9 cellular contexts compared by ENCODE assay signal in the genomic region with DNA sequence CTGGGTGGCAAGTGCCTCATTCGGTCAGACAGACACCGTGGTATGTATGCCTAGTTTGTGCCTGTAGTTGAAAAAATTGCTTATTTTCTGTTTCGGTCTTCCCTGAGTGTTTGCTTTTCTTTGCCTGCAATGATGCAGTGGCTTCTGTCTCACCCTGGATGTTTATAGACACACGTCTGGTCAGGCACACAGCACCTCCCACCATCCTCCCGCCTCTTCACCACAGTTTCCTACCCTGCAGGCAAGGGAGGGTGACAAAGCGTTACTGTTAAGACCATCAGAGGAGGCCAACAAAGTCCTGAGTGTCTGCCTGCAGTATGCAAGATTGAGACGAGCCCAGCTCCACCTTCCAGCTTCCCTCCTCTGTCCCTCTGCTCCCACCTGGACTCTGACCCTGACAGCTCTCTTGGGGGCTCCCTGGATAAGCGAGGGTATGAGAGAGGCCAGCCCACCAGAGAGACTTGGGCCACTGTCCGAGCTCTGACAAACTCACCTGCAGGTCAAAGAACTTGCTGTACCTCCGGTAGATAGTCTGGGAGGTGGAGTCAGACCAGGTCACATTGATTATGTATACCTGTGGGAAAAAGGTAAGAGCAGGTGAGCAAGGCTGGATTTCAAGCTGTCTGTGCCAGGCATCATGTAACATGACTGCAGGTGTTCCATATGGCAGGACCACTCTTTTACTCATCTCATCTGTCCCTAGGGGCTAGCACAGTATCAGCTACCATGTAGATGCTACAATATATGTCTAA. TPM values are rescaled to one million over a fixed set of nuclear protein-coding genes. Genes with fewer than 3 reads are reported as not detected.
DNase-seq lines count a peak whose midpoint lies in the region; ATAC-seq and TF ChIP-seq lines count a peak whose summit lies in the region.
"Had no signal": no experiment of that assay in that cellular context is flagged by ENCODE, and none has a peak within 500 bp of the region (broad histone marks: within the 10 kb centered on the region; RNA-seq: fewer than 3 reads in every experiment).

No MANE protein-coding gene starts in this region.

- DNase-seq in SK-MEL-5 (ENCODE audit: low read depth, low spot score) = peak; percentile 91
- no peak for DNase-seq in endothelial cell (ENCODE audit: low spot score)
- peak; percentile 55 for DNase-seq in stimulated activated naive CD4-positive, alpha-beta T cell treated with Interleukin-2 at 50 U/mL for 16 hours (lab: John Stamatoyannopoulos, UW)
- DNase-seq in H7 = no peak
- no peak for DNase-seq in inferior parietal cortex (ENCODE audit: extremely low spot score)
- DNase-seq in DMS79 treated with DMSO at 0.1 percent for 48 hours (lab: John Stamatoyannopoulos, UW) = no peak

- H3K36me3 Mint-ChIP-seq in endothelial cell (ENCODE audit: low read depth, unreplicated experiment) = peaks cover 38% of the 10 kb centered on the region
- H3K36me3 Mint-ChIP-seq: IgD-negative memory B cell had no signal

- no peaks in the 10 kb centered on the region for H3K9me3 Mint-ChIP-seq in endothelial cell (ENCODE audit: unreplicated experiment)
- H3K9me3 Mint-ChIP-seq: IgD-negative memory B cell had no signal

- in situ Hi-C loops in SK-MEL-5 (cut with HindIII; ENCODE audit: low pct_unique_long_range_greater_than_20kb, low sequenced_read_pairs) = no loop called here

- H3K4me3 Mint-ChIP-seq in endothelial cell (ENCODE audit: unreplicated experiment) = peak overlapping the region; percentile 57
- H3K4me3 Mint-ChIP-seq: IgD-negative memory B cell had no signal

- peaks cover 3% of the 10 kb centered on the region for H3K27me3 Mint-ChIP-seq in endothelial cell (ENCODE audit: unreplicated experiment)

- no peaks in the 10 kb centered on the region; the same call in 1 of the 2 replicates for H3K27me3 ChIP-seq in H7 (ENCODE audit: control insufficient read depth, insufficient read depth, low read length)

- ATAC-seq in GM18858 (IDR thresholded peaks at IDR 0.05; ENCODE audit: unreplicated experiment) = peak; percentile 92
- ATAC-seq in HG02885 (IDR thresholded peaks at IDR 0.05; ENCODE audit: poor library complexity, unreplicated experiment) = peak; percentile 95

- H3K27ac Mint-ChIP-seq in endothelial cell (ENCODE audit: unreplicated experiment) = peak overlapping the region; percentile 25

- peaks cover 13% of the 10 kb centered on the region for H3K4me1 Mint-ChIP-seq in endothelial cell (ENCODE audit: unreplicated experiment)

- H3K4me3 ChIP-seq in H7 (ENCODE audit: insufficient read depth, low read depth, low read length) = no peak overlapping the region

- no peak for TF ChIP-seq CTCF in endothelial cell (IDR thresholded peaks at IDR 0.05; ENCODE audit: unreplicated experiment)

- H3K36me3 ChIP-seq in H7 (replicated peaks; ENCODE audit: control insufficient read depth, insufficient read depth, low read length) = no peaks in the 10 kb centered on the region

RNA-seq across cellular contexts. Expression of gene SH3PXD2A, which starts 54.4 kb away (rescaled TPM):
- 0.37 and 0.48 TPM in 2 replicates for total RNA-seq in SK-MEL-5 (2014; rRNA removed; shearing (Covaris generic))
- polyA plus RNA-seq in SK-MEL-5 (2015; cell fraction: cytosol; rRNA removed) = 0.40 and 0.77 TPM in 2 replicates
- polyA plus RNA-seq in SK-MEL-5 (2015; cell fraction: nucleus; rRNA removed) = 0.23 and 0.77 TPM in 2 replicates
- total RNA-seq in endothelial cell (ENCODE audit: unreplicated experiment) = 59.9 TPM
- 6.8 and 8.1 TPM in 2 replicates for total RNA-seq in H7 (2014; rRNA removed; shearing (Covaris generic))

Comparison
In these comparisons a context has a peak if more than half of its experiments do, and no peak if none do; other contexts are left out.
1. DNase-seq: peak in SK-MEL-5 (single experiment) and stimulated activated naive CD4-positive, alpha-beta T cell treated with Interleukin-2 at 50 U/mL for 16 hours (single experiment); none in endothelial cell (single experiment), H7 (single experiment), inferior parietal cortex (single experiment) and DMS79 treated with DMSO at 0.1 percent for 48 hours (single experiment).